25 cellular contexts compared by ENCODE assay signal in genomic region chr1:230272557-230272956, GRCh38.
DNase-seq lines count a peak whose midpoint lies in the region; ATAC-seq and TF ChIP-seq lines count a peak whose summit lies in the region.
"Had no signal": no experiment of that assay in that cellular context is flagged by ENCODE, and none has a peak within 500 bp of the region (broad histone marks: within the 10 kb centered on the region; RNA-seq: fewer than 3 reads in every experiment).

No MANE protein-coding gene starts in this region.

- WGBS in spleen, 5 donors: 90 to 95% (median 93%) methylated on average over 9 of the region's 9 CpGs

- H3K27me3 Mint-ChIP-seq in activated T-cell treated with anti-CD3 and anti-CD28 coated beads, Interleukin-2, amount 50 U/mL, for 24 hours: no peaks in the 10 kb centered on the region
- H3K27me3 Mint-ChIP-seq in activated naive CD8-positive, alpha-beta T cell treated with anti-CD3 and anti-CD28 coated beads, Interleukin-2, amount 50 U/mL, for 24 hours: no peaks in the 10 kb centered on the region
- H3K27me3 Mint-ChIP-seq: natural killer cell treated with Interleukin-12 subunit alpha and Interleukin-12 subunit beta and Interleukin-15 and Interleukin-18, amount 100 ng/mL, for 72 hours had no signal

- H3K27me3 ChIP-seq in spleen (replicated peaks in 1 of 7) (no peaks in the 10 kb centered on the region), lower lobe of right lung (ENCODE audit: low read depth) (no peaks in the 10 kb centered on the region)
- H3K27me3 ChIP-seq: brain microvascular endothelial cell, upper lobe of left lung had no signal

- H3K4me1 Mint-ChIP-seq in activated T-cell treated with anti-CD3 and anti-CD28 coated beads, Interleukin-2, amount 50 U/mL, for 24 hours (ENCODE audit: low read depth): peaks cover 70% of the 10 kb centered on the region
- H3K4me1 Mint-ChIP-seq in activated naive CD8-positive, alpha-beta T cell treated with anti-CD3 and anti-CD28 coated beads, Interleukin-2, amount 50 U/mL, for 24 hours: peaks cover 67% of the 10 kb centered on the region

- intact Hi-C loops in spleen (cut with DNase I; ENCODE audit: low total_unique reads) (no loop called here), lower lobe of right lung (cut with DNase I) (no loop called here)

- DNase-seq in activated T-cell treated with anti-CD3 and anti-CD28 coated beads, Interleukin-2, amount 50 U/mL, for 24 hours: peak; percentile 21
- no peak for DNase-seq in activated T-cell treated with anti-CD3 and anti-CD28 coated beads, Interleukin-2, amount 50 U/mL, for 48 hours
- no peak for DNase-seq in activated naive CD8-positive, alpha-beta T cell treated with anti-CD3 and anti-CD28 coated beads, Interleukin-2, amount 50 U/mL, for 24 hours
- DNase-seq in spleen (peak; percentile 47), Kasumi-1 (lab: John Stamatoyannopoulos, UW) (no peak), lower lobe of right lung (no peak), kidney tubule cell (ENCODE audit: low spot score) (no peak)
- DNase-seq: ACHN; activated gamma-delta T cell treated with Interleukin-2 at 50 U/mL for 16 hours; brain microvascular endothelial cell; effector CD8-positive, alpha-beta T cell; left ventricle myocardium inferior; midbrain; NCI-H1105 treated with DMSO at 0.1 percent for 48 hours; NCI-H1930; NCI-H526; SIG-M5; upper lobe of left lung had no signal

- H3K36me3 Mint-ChIP-seq in activated T-cell treated with anti-CD3 and anti-CD28 coated beads, Interleukin-2, amount 50 U/mL, for 24 hours (ENCODE audit: low read depth): peaks cover 73% of the 10 kb centered on the region
- peaks cover 28% of the 10 kb centered on the region for H3K36me3 Mint-ChIP-seq in activated naive CD8-positive, alpha-beta T cell treated with anti-CD3 and anti-CD28 coated beads, Interleukin-2, amount 50 U/mL, for 24 hours (ENCODE audit: low read depth)
- H3K36me3 Mint-ChIP-seq: natural killer cell treated with Interleukin-12 subunit alpha and Interleukin-12 subunit beta and Interleukin-15 and Interleukin-18, amount 100 ng/mL, for 72 hours had no signal

- TF ChIP-seq POLR2A in spleen (IDR thresholded peaks at IDR 0.05): no peak

- H3K9me3 Mint-ChIP-seq in activated T-cell treated with anti-CD3 and anti-CD28 coated beads, Interleukin-2, amount 50 U/mL, for 24 hours: no peaks in the 10 kb centered on the region
- H3K9me3 Mint-ChIP-seq in activated naive CD8-positive, alpha-beta T cell treated with anti-CD3 and anti-CD28 coated beads, Interleukin-2, amount 50 U/mL, for 24 hours: no peaks in the 10 kb centered on the region
- H3K9me3 Mint-ChIP-seq: natural killer cell treated with Interleukin-12 subunit alpha and Interleukin-12 subunit beta and Interleukin-15 and Interleukin-18, amount 100 ng/mL, for 72 hours had no signal

- H3K9me3 ChIP-seq in KOPT-K1 (ENCODE audit: insufficient read depth, low read length, poor library complexity, severe bottlenecking) (no peaks in the 10 kb centered on the region), spleen (no peaks in the 10 kb centered on the region), lower lobe of right lung (no peaks in the 10 kb centered on the region)
- H3K9me3 ChIP-seq: left ventricle myocardium inferior, upper lobe of left lung had no signal

- H3K27ac ChIP-seq in KOPT-K1 (ENCODE audit: low read depth, low read length, poor library complexity, severe bottlenecking) (peak overlapping the region; percentile 86), spleen (peak overlapping the region in 1 of 8 donors; percentile 83), lower lobe of right lung (no peak overlapping the region)
- H3K27ac ChIP-seq: brain microvascular endothelial cell, epithelial cell of prostate, left ventricle myocardium inferior, upper lobe of left lung had no signal

- TF ChIP-seq CTCF in spleen (IDR thresholded peaks at IDR 0.05 in 8 of 11, conservative IDR thresholded peaks at IDR 0.05 in 3 of 11): no peak
- TF ChIP-seq CTCF in lower lobe of right lung (IDR thresholded peaks at IDR 0.05): no peak

- H3K36me3 ChIP-seq in KOPT-K1 (ENCODE audit: insufficient read depth, low read length) (peaks cover 93% of the 10 kb centered on the region), spleen (peaks cover 0 to 57% (median 8%) of the 10 kb centered on the region in 6 donors), lower lobe of right lung (peaks cover 33% of the 10 kb centered on the region)

- no peak overlapping the region for H3K4me3 Mint-ChIP-seq in activated T-cell treated with anti-CD3 and anti-CD28 coated beads, Interleukin-2, amount 50 U/mL, for 24 hours
- H3K4me3 Mint-ChIP-seq in activated naive CD8-positive, alpha-beta T cell treated with anti-CD3 and anti-CD28 coated beads, Interleukin-2, amount 50 U/mL, for 24 hours: no peak overlapping the region
- H3K4me3 Mint-ChIP-seq: natural killer cell treated with Interleukin-12 subunit alpha and Interleukin-12 subunit beta and Interleukin-15 and Interleukin-18, amount 100 ng/mL, for 72 hours had no signal

- H3K4me1 ChIP-seq in spleen: peaks cover 19 to 83% (median 57%) of the 10 kb centered on the region in 6 donors
- peaks cover 18% of the 10 kb centered on the region for H3K4me1 ChIP-seq in lower lobe of right lung

- no peak overlapping the region for H3K4me3 ChIP-seq in spleen
- no peak overlapping the region for H3K4me3 ChIP-seq in lower lobe of right lung
- H3K4me3 ChIP-seq: left ventricle myocardium inferior, skin epidermis, upper lobe of left lung had no signal

- ATAC-seq in activated naive CD8-positive, alpha-beta T cell treated with anti-CD3 and anti-CD28 coated beads, Interleukin-2, amount 50 U/mL, for 24 hours: no peak
- ATAC-seq in lower lobe of right lung: no peak
- ATAC-seq: activated CD4-positive, CD25-positive, alpha-beta regulatory T cell treated with anti-CD3 and anti-CD28 coated beads, Interleukin-2, amount 50 U/mL, for 24 hours; HCT116; natural killer cell treated with Interleukin-12 subunit alpha and Interleukin-12 subunit beta and Interleukin-15 and Interleukin-18, amount 100 ng/mL, for 72 hours; Panc1 had no signal

- H3K27ac Mint-ChIP-seq in activated T-cell treated with anti-CD3 and anti-CD28 coated beads, Interleukin-2, amount 50 U/mL, for 24 hours: peak overlapping the region; percentile 47
- peak overlapping the region; percentile 64 for H3K27ac Mint-ChIP-seq in activated naive CD8-positive, alpha-beta T cell treated with anti-CD3 and anti-CD28 coated beads, Interleukin-2, amount 50 U/mL, for 24 hours

Comparison
In these comparisons a context has a peak if more than half of its experiments do, and no peak if none do; other contexts are left out.
1. DNase-seq: peak in activated T-cell treated with anti-CD3 and anti-CD28 coated beads, Interleukin-2, amount 50 U/mL, for 24 hours (single experiment) and spleen (single experiment); none in activated T-cell treated with anti-CD3 and anti-CD28 coated beads, Interleukin-2, amount 50 U/mL, for 48 hours (0 of 2), activated naive CD8-positive, alpha-beta T cell treated with anti-CD3 and anti-CD28 coated beads, Interleukin-2, amount 50 U/mL, for 24 hours (single experiment), Kasumi-1 (0 of 2), lower lobe of right lung (single experiment) and kidney tubule cell (single experiment).